Comparison of ENCODE assay signal across 1 cellular context in genomic region chr7:76317782-76318487, GRCh38.
TF ChIP-seq lines count a peak whose summit lies in the region.

No MANE protein-coding gene starts in this region.

TF ChIP-seq in GM12878, 131 proteins besides CTCF, POLR2A, EP300 and RAD21 (continued from another document and continues in another):
- TF ChIP-seq PRDM15 (CRISPR knock-in tag; IDR thresholded peaks at IDR 0.05): no peak
- TF ChIP-seq, protein P1, sequence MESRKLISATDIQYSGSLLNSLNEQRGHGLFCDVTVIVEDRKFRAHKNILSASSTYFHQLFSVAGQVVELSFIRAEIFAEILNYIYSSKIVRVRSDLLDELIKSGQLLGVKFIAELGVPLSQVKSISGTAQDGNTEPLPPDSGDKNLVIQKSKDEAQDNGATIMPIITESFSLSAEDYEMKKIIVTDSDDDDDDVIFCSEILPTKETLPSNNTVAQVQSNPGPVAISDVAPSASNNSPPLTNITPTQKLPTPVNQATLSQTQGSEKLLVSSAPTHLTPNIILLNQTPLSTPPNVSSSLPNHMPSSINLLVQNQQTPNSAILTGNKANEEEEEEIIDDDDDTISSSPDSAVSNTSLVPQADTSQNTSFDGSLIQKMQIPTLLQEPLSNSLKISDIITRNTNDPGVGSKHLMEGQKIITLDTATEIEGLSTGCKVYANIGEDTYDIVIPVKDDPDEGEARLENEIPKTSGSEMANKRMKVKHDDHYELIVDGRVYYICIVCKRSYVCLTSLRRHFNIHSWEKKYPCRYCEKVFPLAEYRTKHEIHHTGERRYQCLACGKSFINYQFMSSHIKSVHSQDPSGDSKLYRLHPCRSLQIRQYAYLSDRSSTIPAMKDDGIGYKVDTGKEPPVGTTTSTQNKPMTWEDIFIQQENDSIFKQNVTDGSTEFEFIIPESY (IDR thresholded peaks at IDR 0.05): no peak
- TF ChIP-seq CEBPB (IDR thresholded peaks at IDR 0.05; ENCODE audit: borderline replicate concordance in 1 of 2, low read depth in 2 of 2, low read length in 2 of 2): peak in 1 of 2 experiments; percentile 92; a peak in 1 of 4 replicates
- no peak for TF ChIP-seq BCL11A (IDR thresholded peaks at IDR 0.05; ENCODE audit: low read depth, low read length)
- peak; percentile 46; the same call in 1 of the 2 replicates for TF ChIP-seq CREM (IDR thresholded peaks at IDR 0.05; ENCODE audit: low read depth)
- TF ChIP-seq TCF3 (IDR thresholded peaks at IDR 0.05; ENCODE audit: borderline replicate concordance, insufficient read depth, low read depth, low read length): 0 out of 2 replicates have a peak, but pooled peaks have one; percentile 7
- TF ChIP-seq HDAC6 (IDR thresholded peaks at IDR 0.05; ENCODE audit: unreplicated experiment): no peak
- no peak for TF ChIP-seq TCF7 (IDR thresholded peaks at IDR 0.05; ENCODE audit: borderline replicate concordance)
- TF ChIP-seq KLF5 (IDR thresholded peaks at IDR 0.05; ENCODE audit: partially characterized antibody): peak; percentile 52
- no peak for TF ChIP-seq ZBTB11 (CRISPR knock-in tag; IDR thresholded peaks at IDR 0.05)
- TF ChIP-seq CHD1 (IDR thresholded peaks at IDR 0.05; ENCODE audit: low read depth, low read length): no peak
- TF ChIP-seq RFX5 (IDR thresholded peaks at IDR 0.05; ENCODE audit: low read depth, low read length): peak; percentile 100
- TF ChIP-seq TBL1XR1 (IDR thresholded peaks at IDR 0.05; ENCODE audit: low read depth, low read length): no peak
- TF ChIP-seq POLR2AphosphoS5 (IDR thresholded peaks at IDR 0.05; ENCODE audit: low read length): peak; percentile 77
- TF ChIP-seq ZNF622 (IDR thresholded peaks at IDR 0.05): no peak
- TF ChIP-seq TAF1 (IDR thresholded peaks at IDR 0.05; ENCODE audit: borderline replicate concordance, low read depth, low read length): peak; percentile 72; the same call in 1 of the 2 replicates
- TF ChIP-seq FOS (IDR thresholded peaks at IDR 0.05; ENCODE audit: borderline replicate concordance, extremely low read depth, insufficient read length): peak; percentile 82
- no peak for TF ChIP-seq ZNF687 (IDR thresholded peaks at IDR 0.05)
- TF ChIP-seq HDAC2 (IDR thresholded peaks at IDR 0.05): no peak
- peak; percentile 19; the same call in 1 of the 2 replicates for TF ChIP-seq RUNX3 (IDR thresholded peaks at IDR 0.05; ENCODE audit: low read length)
- peak; percentile 76; the same call in 1 of the 2 replicates for TF ChIP-seq PML (IDR thresholded peaks at IDR 0.05; ENCODE audit: low read length)
- no peak for TF ChIP-seq TCF12 (IDR thresholded peaks at IDR 0.05; ENCODE audit: low read depth, low read length)
- TF ChIP-seq BHLHE40 (IDR thresholded peaks at IDR 0.05; ENCODE audit: borderline replicate concordance in 1 of 2, low read depth in 2 of 2, low read length in 1 of 2): peak; percentile 80 to 85
- no peak for TF ChIP-seq ZSCAN29 (IDR thresholded peaks at IDR 0.05)
- TF ChIP-seq ZBTB40 (IDR thresholded peaks at IDR 0.05; ENCODE audit: borderline replicate concordance): 0 out of 2 replicates have a peak, but pooled peaks have one; percentile 6
- no peak for TF ChIP-seq NRF1 (conservative IDR thresholded peaks at IDR 0.05; ENCODE audit: low read depth, low read length)
- peak; percentile 59; the same call in 1 of the 2 replicates for TF ChIP-seq POLR2AphosphoS2 (IDR thresholded peaks at IDR 0.05; ENCODE audit: low read depth, low read length)
- TF ChIP-seq ZNF592 (IDR thresholded peaks at IDR 0.05): no peak
- TF ChIP-seq RELB (IDR thresholded peaks at IDR 0.05; ENCODE audit: low read depth): peak; percentile 26; the same call in 1 of the 2 replicates
- TF ChIP-seq, protein P2, sequence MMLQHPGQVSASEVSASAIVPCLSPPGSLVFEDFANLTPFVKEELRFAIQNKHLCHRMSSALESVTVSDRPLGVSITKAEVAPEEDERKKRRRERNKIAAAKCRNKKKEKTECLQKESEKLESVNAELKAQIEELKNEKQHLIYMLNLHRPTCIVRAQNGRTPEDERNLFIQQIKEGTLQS (IDR thresholded peaks at IDR 0.05; ENCODE audit: borderline replicate concordance, extremely low read depth, low read depth, low read length): no peak
- no peak for TF ChIP-seq CHD4 (IDR thresholded peaks at IDR 0.05)
